Comparison of ENCODE assay signal across 18 cellular contexts in the genomic region with DNA sequence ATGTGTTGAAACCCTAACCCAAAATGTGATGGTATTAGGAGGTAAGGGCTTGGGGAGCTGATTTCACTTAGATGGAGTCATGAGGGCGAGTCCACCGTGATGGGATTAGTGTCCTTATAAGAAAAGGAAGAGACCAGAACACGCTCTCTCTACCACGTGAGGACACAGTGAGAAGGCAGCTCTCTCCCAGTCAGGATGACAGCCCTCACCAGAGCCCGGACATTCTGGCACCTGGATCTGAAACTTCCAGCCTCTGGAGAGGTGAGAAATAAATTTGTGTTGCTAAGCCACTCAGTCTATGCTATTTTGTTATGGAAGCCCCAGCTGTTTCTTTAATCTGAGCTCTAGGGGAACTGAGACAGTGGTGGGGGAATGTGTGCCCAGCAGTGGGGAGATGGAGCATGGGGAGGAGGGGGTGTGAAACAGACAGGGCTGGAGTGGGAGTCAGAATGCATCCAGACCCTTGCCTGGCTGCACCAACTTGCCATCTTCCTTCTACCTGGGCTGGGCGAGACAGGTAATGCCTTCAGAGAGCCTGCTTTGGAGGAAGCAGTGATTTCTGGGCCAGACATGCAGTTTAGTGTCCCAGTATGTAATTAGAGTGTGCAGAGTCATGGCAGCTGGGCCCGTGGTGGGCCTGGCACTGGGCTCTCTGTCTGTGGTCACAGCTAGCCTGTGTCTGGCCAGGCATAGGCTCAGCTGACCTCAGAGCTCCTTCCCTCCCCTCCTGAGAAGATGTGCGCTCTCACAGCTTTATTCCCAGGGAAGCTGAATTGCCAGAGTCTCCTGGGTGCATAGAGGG.
"Had no signal": no experiment of that assay in that cellular context is flagged by ENCODE, and none has a peak within 500 bp of the region (broad histone marks: within the 10 kb centered on the region; RNA-seq: fewer than 3 reads in every experiment).

No MANE protein-coding gene starts in this region.

- H3K4me3 Mint-ChIP-seq: activated naive CD8-positive, alpha-beta T cell treated with anti-CD3 and anti-CD28 coated beads, Interleukin-2, amount 50 U/mL, for 24 hours; activated T-cell treated with anti-CD3 and anti-CD28 coated beads, Interleukin-2, amount 50 U/mL, for 72 hours; natural killer cell had no signal

- H3K9me3 Mint-ChIP-seq: activated naive CD8-positive, alpha-beta T cell treated with anti-CD3 and anti-CD28 coated beads, Interleukin-2, amount 50 U/mL, for 24 hours; activated T-cell treated with anti-CD3 and anti-CD28 coated beads, Interleukin-2, amount 50 U/mL, for 72 hours; natural killer cell had no signal

- FAIRE-seq: urothelium cell line had no signal

- H3K27ac Mint-ChIP-seq: activated naive CD8-positive, alpha-beta T cell treated with anti-CD3 and anti-CD28 coated beads, Interleukin-2, amount 50 U/mL, for 24 hours; activated T-cell treated with anti-CD3 and anti-CD28 coated beads, Interleukin-2, amount 50 U/mL, for 72 hours; natural killer cell had no signal

- H3K36me3 ChIP-seq: ascending aorta, cardiac muscle cell, colonic mucosa, prostate gland, right lobe of liver had no signal

- DNase-seq: activated CD4-positive, alpha-beta T cell treated with anti-CD3 and anti-CD28 coated beads, Interleukin-2, amount 50 U/mL, for 1 hour; activated naive CD4-positive, alpha-beta T cell; activated naive CD8-positive, alpha-beta T cell treated with anti-CD3 and anti-CD28 coated beads, Interleukin-2, amount 50 U/mL, for 24 hours; activated T-cell treated with anti-CD3 and anti-CD28 coated beads, Interleukin-2, amount 50 U/mL, for 72 hours; colonic mucosa; effector CD8-positive, alpha-beta T cell; hippocampal formation; mammary epithelial cell; mucosa of descending colon; natural killer cell; nucleus accumbens; right lobe of liver; stimulated activated CD4-positive, alpha-beta T cell treated with anti-CD3 and anti-CD28 coated beads, Interleukin-12 subunit alpha, Interleukin-12 subunit beta, amount 100 ng/mL, for 4 hours; stimulated activated naive CD4-positive, alpha-beta T cell had no signal

- H3K36me3 Mint-ChIP-seq: natural killer cell had no signal

- H3K4me1 Mint-ChIP-seq: natural killer cell had no signal

- H3K4me3 ChIP-seq: ascending aorta, cardiac muscle cell, colonic mucosa, mucosa of descending colon, prostate gland, right lobe of liver had no signal

- H3K27ac ChIP-seq: cardiac muscle cell, colonic mucosa, right lobe of liver had no signal

- H3K27me3 ChIP-seq: ascending aorta, cardiac muscle cell, colonic mucosa, right lobe of liver had no signal

- H3K4me1 ChIP-seq: colonic mucosa, prostate gland had no signal

- H3K9me3 ChIP-seq: ascending aorta, colonic mucosa, mucosa of descending colon, prostate gland, right lobe of liver had no signal

- ATAC-seq: activated naive CD8-positive, alpha-beta T cell treated with anti-CD3 and anti-CD28 coated beads, Interleukin-2, amount 50 U/mL, for 24 hours; activated T-cell treated with anti-CD3 and anti-CD28 coated beads, Interleukin-2, amount 50 U/mL, for 72 hours; mucosa of descending colon; natural killer cell; right lobe of liver had no signal
